In genomic region chr10:21532694-21533576, GRCh38 we compare ENCODE assay signal across 8 cellular contexts. TPM values are rescaled to one million over a fixed set of nuclear protein-coding genes. Genes with fewer than 3 reads are reported as not detected.
A peak's percentile ranks its signal among the peaks of the same experiment; 100 is the strongest.
DNase-seq lines count a peak whose midpoint lies in the region; ATAC-seq and TF ChIP-seq lines count a peak whose summit lies in the region.

No MANE protein-coding gene starts in this region.

- H3K4me3 ChIP-seq in iPS-11a (ENCODE audit: low read depth, low read length), result peak overlapping the region; percentile 56

- ATAC-seq in HG02870 (IDR thresholded peaks at IDR 0.05; ENCODE audit: unreplicated experiment) (peak; percentile 6), WTC11 (no peak; the same call in 1 of the 2 replicates), GM21786 (IDR thresholded peaks at IDR 0.05; ENCODE audit: unreplicated experiment) (no peak)
- ATAC-seq in stimulated activated naive CD8-positive, alpha-beta T cell treated with anti-CD3 and anti-CD28 coated beads, Interleukin-15, amount 100 ng/mL, for 72 hours, result no peak

- TF ChIP-seq CTCF in WTC11 (IDR thresholded peaks at IDR 0.05), result no peak

- peak overlapping the region; percentile 92 for H3K4me3 Mint-ChIP-seq in activated CD4-positive, alpha-beta T cell treated with anti-CD3 and anti-CD28 coated beads, Interleukin-2, amount 10 ng/mL, durations not matched to agents 7 days and 5 days
- H3K4me3 Mint-ChIP-seq in WTC11, result peak overlapping the region; percentile 88
- H3K4me3 Mint-ChIP-seq in stimulated activated naive CD8-positive, alpha-beta T cell treated with anti-CD3 and anti-CD28 coated beads, Interleukin-15, amount 100 ng/mL, for 72 hours, result peak overlapping the region; percentile 86 to 92

- H3K27me3 Mint-ChIP-seq in activated CD4-positive, alpha-beta T cell treated with anti-CD3 and anti-CD28 coated beads, Interleukin-2, amount 10 ng/mL, durations not matched to agents 7 days and 5 days, result peaks cover 17% of the 10 kb centered on the region
- H3K27me3 Mint-ChIP-seq in WTC11 (ENCODE audit: low read depth), result no peaks in the 10 kb centered on the region
- H3K27me3 Mint-ChIP-seq in stimulated activated naive CD8-positive, alpha-beta T cell treated with anti-CD3 and anti-CD28 coated beads, Interleukin-15, amount 100 ng/mL, for 72 hours, result no peaks in the 10 kb centered on the region

- H3K4me1 Mint-ChIP-seq in activated CD4-positive, alpha-beta T cell treated with anti-CD3 and anti-CD28 coated beads, Interleukin-2, amount 10 ng/mL, durations not matched to agents 7 days and 5 days, result peaks cover 21% of the 10 kb centered on the region
- H3K4me1 Mint-ChIP-seq in WTC11, result peaks cover 53% of the 10 kb centered on the region
- H3K4me1 Mint-ChIP-seq in stimulated activated naive CD8-positive, alpha-beta T cell treated with anti-CD3 and anti-CD28 coated beads, Interleukin-15, amount 100 ng/mL, for 72 hours, result peaks cover 27% of the 10 kb centered on the region

- in situ Hi-C loops in ACHN (cut with HindIII; ENCODE audit: low pct_ligation_motif_present, low pct_unique_long_range_greater_than_20kb, low sequenced_read_pairs), result no loop called here

- DNase-seq in activated CD4-positive, alpha-beta T cell treated with anti-CD3 and anti-CD28 coated beads, Interleukin-2, amount 10 ng/mL, durations not matched to agents 7 days and 5 days, result no peak
- no peak for DNase-seq in activated CD4-positive, alpha-beta T cell treated with anti-CD3 and anti-CD28 coated beads, Interleukin-2, amount 50 U/mL, for 48 hours
- DNase-seq in WTC11 (ENCODE audit: low spot score) (no peak), ACHN (no peak)
- no peak for DNase-seq in stimulated activated naive CD8-positive, alpha-beta T cell treated with anti-CD3 and anti-CD28 coated beads, Interleukin-15, amount 100 ng/mL, for 72 hours

- CTCF ChIA-PET in activated CD4-positive, alpha-beta T cell treated with anti-CD3 and anti-CD28 coated beads, Interleukin-2, amount 10 ng/mL, durations not matched to agents 7 days and 5 days (lab: Charles Lee), result interaction anchor here (0.5 to 1.4 kb wide), 5 partner anchors 11 to 101 kb away, joined by 3 to 5 read pairs (median 4); no protein-coding TSS in a partner anchor
- CTCF ChIA-PET in WTC11 (lab: Charles Lee), result interaction anchor here (0.9 kb wide), 1 partner anchor 26 kb away, joined by 3 read pairs; no protein-coding TSS in a partner anchor

- H3K27ac Mint-ChIP-seq in activated CD4-positive, alpha-beta T cell treated with anti-CD3 and anti-CD28 coated beads, Interleukin-2, amount 10 ng/mL, durations not matched to agents 7 days and 5 days, result peak overlapping the region; percentile 98
- H3K27ac Mint-ChIP-seq in WTC11, result peak overlapping the region; percentile 99
- H3K27ac Mint-ChIP-seq in stimulated activated naive CD8-positive, alpha-beta T cell treated with anti-CD3 and anti-CD28 coated beads, Interleukin-15, amount 100 ng/mL, for 72 hours, result peak overlapping the region; percentile 86 to 96

- POLR2A ChIA-PET in activated CD4-positive, alpha-beta T cell treated with anti-CD3 and anti-CD28 coated beads, Interleukin-2, amount 10 ng/mL, durations not matched to agents 7 days and 5 days (lab: Charles Lee), result no interaction called here
- POLR2A ChIA-PET in WTC11 (lab: Charles Lee), result interaction anchor here (0.8 to 1.5 kb wide), 8 partner anchors 14 to 37 kb away, joined by 3 to 4 read pairs (median 3); no protein-coding TSS in a partner anchor

- no peaks in the 10 kb centered on the region for H3K9me3 Mint-ChIP-seq in activated CD4-positive, alpha-beta T cell treated with anti-CD3 and anti-CD28 coated beads, Interleukin-2, amount 10 ng/mL, durations not matched to agents 7 days and 5 days
- H3K9me3 Mint-ChIP-seq in WTC11, result no peaks in the 10 kb centered on the region
- no peaks in the 10 kb centered on the region for H3K9me3 Mint-ChIP-seq in stimulated activated naive CD8-positive, alpha-beta T cell treated with anti-CD3 and anti-CD28 coated beads, Interleukin-15, amount 100 ng/mL, for 72 hours

- H3K36me3 Mint-ChIP-seq in activated CD4-positive, alpha-beta T cell treated with anti-CD3 and anti-CD28 coated beads, Interleukin-2, amount 10 ng/mL, durations not matched to agents 7 days and 5 days (ENCODE audit: low read depth), result peaks cover 16% of the 10 kb centered on the region
- peaks cover 5% of the 10 kb centered on the region for H3K36me3 Mint-ChIP-seq in WTC11

TF ChIP-seq in WTC11, 78 proteins besides CTCF, POLR2A, EP300 and RAD21:
- no peak for TF ChIP-seq NFYB (CRISPR knock-in tag; conservative IDR thresholded peaks at IDR 0.05; ENCODE audit: low read depth)
- TF ChIP-seq ZNF138 (CRISPR knock-in tag; conservative IDR thresholded peaks at IDR 0.05), result no peak
- no peak for TF ChIP-seq ZNF317 (CRISPR knock-in tag; IDR thresholded peaks at IDR 0.05; ENCODE audit: borderline replicate concordance, low read depth)
- no peak for TF ChIP-seq ZNF671 (CRISPR knock-in tag; IDR thresholded peaks at IDR 0.05)
- no peak for TF ChIP-seq E2F1 (CRISPR knock-in tag; IDR thresholded peaks at IDR 0.05)
- TF ChIP-seq FOXK1 (CRISPR knock-in tag; IDR thresholded peaks at IDR 0.05), result no peak
- TF ChIP-seq, protein P1, sequence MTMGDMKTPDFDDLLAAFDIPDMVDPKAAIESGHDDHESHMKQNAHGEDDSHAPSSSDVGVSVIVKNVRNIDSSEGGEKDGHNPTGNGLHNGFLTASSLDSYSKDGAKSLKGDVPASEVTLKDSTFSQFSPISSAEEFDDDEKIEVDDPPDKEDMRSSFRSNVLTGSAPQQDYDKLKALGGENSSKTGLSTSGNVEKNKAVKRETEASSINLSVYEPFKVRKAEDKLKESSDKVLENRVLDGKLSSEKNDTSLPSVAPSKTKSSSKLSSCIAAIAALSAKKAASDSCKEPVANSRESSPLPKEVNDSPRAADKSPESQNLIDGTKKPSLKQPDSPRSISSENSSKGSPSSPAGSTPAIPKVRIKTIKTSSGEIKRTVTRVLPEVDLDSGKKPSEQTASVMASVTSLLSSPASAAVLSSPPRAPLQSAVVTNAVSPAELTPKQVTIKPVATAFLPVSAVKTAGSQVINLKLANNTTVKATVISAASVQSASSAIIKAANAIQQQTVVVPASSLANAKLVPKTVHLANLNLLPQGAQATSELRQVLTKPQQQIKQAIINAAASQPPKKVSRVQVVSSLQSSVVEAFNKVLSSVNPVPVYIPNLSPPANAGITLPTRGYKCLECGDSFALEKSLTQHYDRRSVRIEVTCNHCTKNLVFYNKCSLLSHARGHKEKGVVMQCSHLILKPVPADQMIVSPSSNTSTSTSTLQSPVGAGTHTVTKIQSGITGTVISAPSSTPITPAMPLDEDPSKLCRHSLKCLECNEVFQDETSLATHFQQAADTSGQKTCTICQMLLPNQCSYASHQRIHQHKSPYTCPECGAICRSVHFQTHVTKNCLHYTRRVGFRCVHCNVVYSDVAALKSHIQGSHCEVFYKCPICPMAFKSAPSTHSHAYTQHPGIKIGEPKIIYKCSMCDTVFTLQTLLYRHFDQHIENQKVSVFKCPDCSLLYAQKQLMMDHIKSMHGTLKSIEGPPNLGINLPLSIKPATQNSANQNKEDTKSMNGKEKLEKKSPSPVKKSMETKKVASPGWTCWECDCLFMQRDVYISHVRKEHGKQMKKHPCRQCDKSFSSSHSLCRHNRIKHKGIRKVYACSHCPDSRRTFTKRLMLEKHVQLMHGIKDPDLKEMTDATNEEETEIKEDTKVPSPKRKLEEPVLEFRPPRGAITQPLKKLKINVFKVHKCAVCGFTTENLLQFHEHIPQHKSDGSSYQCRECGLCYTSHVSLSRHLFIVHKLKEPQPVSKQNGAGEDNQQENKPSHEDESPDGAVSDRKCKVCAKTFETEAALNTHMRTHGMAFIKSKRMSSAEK (CRISPR knock-in tag; IDR thresholded peaks at IDR 0.05; ENCODE audit: borderline replicate concordance), result no peak
- no peak for TF ChIP-seq ZNF416 (CRISPR knock-in tag; IDR thresholded peaks at IDR 0.05)
- no peak for TF ChIP-seq MAX (CRISPR knock-in tag; IDR thresholded peaks at IDR 0.05)
- no peak for TF ChIP-seq ZNF121 (CRISPR knock-in tag; IDR thresholded peaks at IDR 0.05)
- TF ChIP-seq OVOL2 (CRISPR knock-in tag; IDR thresholded peaks at IDR 0.05; ENCODE audit: borderline replicate concordance), result no peak
- no peak for TF ChIP-seq NR1H2 (CRISPR knock-in tag; IDR thresholded peaks at IDR 0.05)
- TF ChIP-seq, protein P2, sequence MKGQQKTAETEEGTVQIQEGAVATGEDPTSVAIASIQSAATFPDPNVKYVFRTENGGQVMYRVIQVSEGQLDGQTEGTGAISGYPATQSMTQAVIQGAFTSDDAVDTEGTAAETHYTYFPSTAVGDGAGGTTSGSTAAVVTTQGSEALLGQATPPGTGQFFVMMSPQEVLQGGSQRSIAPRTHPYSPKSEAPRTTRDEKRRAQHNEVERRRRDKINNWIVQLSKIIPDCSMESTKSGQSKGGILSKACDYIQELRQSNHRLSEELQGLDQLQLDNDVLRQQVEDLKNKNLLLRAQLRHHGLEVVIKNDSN (CRISPR knock-in tag; IDR thresholded peaks at IDR 0.05), result no peak
- TF ChIP-seq RORB (CRISPR knock-in tag; IDR thresholded peaks at IDR 0.05), result no peak
- TF ChIP-seq ZNF423 (CRISPR knock-in tag; IDR thresholded peaks at IDR 0.05), result no peak
- no peak for TF ChIP-seq ATF1 (CRISPR knock-in tag; IDR thresholded peaks at IDR 0.05)

RNA-seq across cellular contexts. Expression of gene MLLT10, which starts 1.1 kb away (rescaled TPM):
- total RNA-seq in activated CD4-positive, alpha-beta T cell treated with anti-CD3 and anti-CD28 coated beads, Interleukin-2, amount 10 ng/mL, durations not matched to agents 7 days and 5 days, result 10 to 100 TPM; 44.1 to 47.2 TPM
- 52.7 to 60.3 TPM (median 60.1 TPM) in 3 replicates for total RNA-seq in WTC11 (2021)

RNA-seq across cellular contexts. Expression of gene SKIDA1, which starts 7.5 kb away (rescaled TPM):
- total RNA-seq in activated CD4-positive, alpha-beta T cell treated with anti-CD3 and anti-CD28 coated beads, Interleukin-2, amount 10 ng/mL, durations not matched to agents 7 days and 5 days, result under 1 TPM; 0.12 to 0.33 TPM
- total RNA-seq in WTC11 (2021), result 9.4 to 12.9 TPM (median 11.8 TPM) in 3 replicates
